ENCODE assay signal across 1 cellular context in genomic region chr17:30477083-30477757, GRCh38.
A peak's percentile ranks its signal among the peaks of the same experiment; 100 is the strongest.
TF ChIP-seq lines count a peak whose summit lies in the region.

TSS of gene GOSR1 (plus strand) at chr17:30477408. CDS start at chr17:30477434, 26 bp downstream.

TF ChIP-seq in HepG2, 621 proteins besides CTCF, POLR2A, EP300 and RAD21 (continued from another document and continues in another):
- TF ChIP-seq ZNF296 (CRISPR knock-in tag; conservative IDR thresholded peaks at IDR 0.05) (no peak), JUNB (CRISPR knock-in tag; IDR thresholded peaks at IDR 0.05; ENCODE audit: borderline replicate concordance) (peak; percentile 84), YEATS4 (CRISPR knock-in tag; IDR thresholded peaks at IDR 0.05; ENCODE audit: borderline replicate concordance) (peak; percentile 87), AFF4 (CRISPR knock-in tag; IDR thresholded peaks at IDR 0.05) (peak; percentile 53; the same call in 1 of the 2 replicates), SAFB2 (CRISPR knock-in tag; IDR thresholded peaks at IDR 0.05; ENCODE audit: borderline replicate concordance, low read depth) (peak; percentile 57; the same call in 1 of the 2 replicates), ZNF589 (CRISPR knock-in tag; conservative IDR thresholded peaks at IDR 0.05) (peak; percentile 88), AGO1 (IDR thresholded peaks at IDR 0.05; ENCODE audit: low read depth, low read length, poor library complexity, severe bottlenecking) (no peak), ARID4A (CRISPR knock-in tag; IDR thresholded peaks at IDR 0.05; ENCODE audit: borderline replicate concordance) (peak; percentile 93), HDAC6 (IDR thresholded peaks at IDR 0.05; ENCODE audit: low read depth, low read length) (no peak), SP1 (IDR thresholded peaks at IDR 0.05) (no peak), SP1 (CRISPR knock-in tag; IDR thresholded peaks at IDR 0.05) (peak; percentile 64), SETDB1 (CRISPR knock-in tag; IDR thresholded peaks at IDR 0.05; ENCODE audit: borderline replicate concordance) (no peak), ZIK1 (CRISPR knock-in tag; IDR thresholded peaks at IDR 0.05; ENCODE audit: borderline replicate concordance, low read depth) (peak; percentile 94), HOXA9 (CRISPR knock-in tag; IDR thresholded peaks at IDR 0.05; ENCODE audit: borderline replicate concordance) (0 out of 2 replicates have a peak, but pooled peaks have one; percentile 78), MTERF4 (CRISPR knock-in tag; IDR thresholded peaks at IDR 0.05) (no peak; the same call in 1 of the 2 replicates), RNF219 (CRISPR knock-in tag; IDR thresholded peaks at IDR 0.05) (no peak), ETV5 (CRISPR knock-in tag; IDR thresholded peaks at IDR 0.05; ENCODE audit: borderline replicate concordance) (peak; percentile 82), HNF1B (CRISPR knock-in tag; IDR thresholded peaks at IDR 0.05) (peak; percentile 86), ATF3 (CRISPR knock-in tag; IDR thresholded peaks at IDR 0.05) (peak; percentile 38; the same call in 1 of the 2 replicates), FIP1L1 (IDR thresholded peaks at IDR 0.05; ENCODE audit: borderline replicate concordance, insufficient read depth, low read depth, low read length) (no peak), ZFP37 (CRISPR knock-in tag; IDR thresholded peaks at IDR 0.05; ENCODE audit: borderline replicate concordance) (0 out of 2 replicates have a peak, but pooled peaks have one; percentile 53), PPARG (CRISPR knock-in tag; conservative IDR thresholded peaks at IDR 0.05) (peak; percentile 78), DPF2 (CRISPR knock-in tag; IDR thresholded peaks at IDR 0.05; ENCODE audit: borderline replicate concordance, low read depth) (no peak), MED13 (CRISPR knock-in tag; IDR thresholded peaks at IDR 0.05) (peak; percentile 64; the same call in 1 of the 2 replicates), NCOA2 (CRISPR knock-in tag; IDR thresholded peaks at IDR 0.05) (peak; percentile 47; the same call in 1 of the 2 replicates)
- TF ChIP-seq, protein P1, sequence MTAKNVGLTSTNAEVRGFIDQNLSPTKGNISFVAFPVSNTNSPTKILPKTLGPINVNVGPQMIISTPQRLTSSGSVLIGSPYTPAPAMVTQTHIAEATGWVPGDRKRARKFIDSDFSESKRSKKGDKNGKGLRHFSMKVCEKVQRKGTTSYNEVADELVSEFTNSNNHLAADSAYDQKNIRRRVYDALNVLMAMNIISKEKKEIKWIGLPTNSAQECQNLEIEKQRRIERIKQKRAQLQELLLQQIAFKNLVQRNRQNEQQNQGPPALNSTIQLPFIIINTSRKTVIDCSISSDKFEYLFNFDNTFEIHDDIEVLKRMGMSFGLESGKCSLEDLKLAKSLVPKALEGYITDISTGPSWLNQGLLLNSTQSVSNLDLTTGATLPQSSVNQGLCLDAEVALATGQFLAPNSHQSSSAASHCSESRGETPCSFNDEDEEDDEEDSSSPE (CRISPR knock-in tag; IDR thresholded peaks at IDR 0.05) = peak; percentile 56
- TF ChIP-seq, protein P2, sequence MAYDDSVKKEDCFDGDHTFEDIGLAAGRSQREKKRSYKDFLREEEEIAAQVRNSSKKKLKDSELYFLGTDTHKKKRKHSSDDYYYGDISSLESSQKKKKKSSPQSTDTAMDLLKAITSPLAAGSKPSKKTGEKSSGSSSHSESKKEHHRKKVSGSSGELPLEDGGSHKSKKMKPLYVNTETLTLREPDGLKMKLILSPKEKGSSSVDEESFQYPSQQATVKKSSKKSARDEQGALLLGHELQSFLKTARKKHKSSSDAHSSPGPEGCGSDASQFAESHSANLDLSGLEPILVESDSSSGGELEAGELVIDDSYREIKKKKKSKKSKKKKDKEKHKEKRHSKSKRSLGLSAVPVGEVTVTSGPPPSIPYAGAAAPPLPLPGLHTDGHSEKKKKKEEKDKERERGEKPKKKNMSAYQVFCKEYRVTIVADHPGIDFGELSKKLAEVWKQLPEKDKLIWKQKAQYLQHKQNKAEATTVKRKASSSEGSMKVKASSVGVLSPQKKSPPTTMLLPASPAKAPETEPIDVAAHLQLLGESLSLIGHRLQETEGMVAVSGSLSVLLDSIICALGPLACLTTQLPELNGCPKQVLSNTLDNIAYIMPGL (CRISPR knock-in tag; IDR thresholded peaks at IDR 0.05; ENCODE audit: borderline replicate concordance in 1 of 2, low read depth in 1 of 2) = peak; percentile 97 to 99
- TF ChIP-seq, protein P3, sequence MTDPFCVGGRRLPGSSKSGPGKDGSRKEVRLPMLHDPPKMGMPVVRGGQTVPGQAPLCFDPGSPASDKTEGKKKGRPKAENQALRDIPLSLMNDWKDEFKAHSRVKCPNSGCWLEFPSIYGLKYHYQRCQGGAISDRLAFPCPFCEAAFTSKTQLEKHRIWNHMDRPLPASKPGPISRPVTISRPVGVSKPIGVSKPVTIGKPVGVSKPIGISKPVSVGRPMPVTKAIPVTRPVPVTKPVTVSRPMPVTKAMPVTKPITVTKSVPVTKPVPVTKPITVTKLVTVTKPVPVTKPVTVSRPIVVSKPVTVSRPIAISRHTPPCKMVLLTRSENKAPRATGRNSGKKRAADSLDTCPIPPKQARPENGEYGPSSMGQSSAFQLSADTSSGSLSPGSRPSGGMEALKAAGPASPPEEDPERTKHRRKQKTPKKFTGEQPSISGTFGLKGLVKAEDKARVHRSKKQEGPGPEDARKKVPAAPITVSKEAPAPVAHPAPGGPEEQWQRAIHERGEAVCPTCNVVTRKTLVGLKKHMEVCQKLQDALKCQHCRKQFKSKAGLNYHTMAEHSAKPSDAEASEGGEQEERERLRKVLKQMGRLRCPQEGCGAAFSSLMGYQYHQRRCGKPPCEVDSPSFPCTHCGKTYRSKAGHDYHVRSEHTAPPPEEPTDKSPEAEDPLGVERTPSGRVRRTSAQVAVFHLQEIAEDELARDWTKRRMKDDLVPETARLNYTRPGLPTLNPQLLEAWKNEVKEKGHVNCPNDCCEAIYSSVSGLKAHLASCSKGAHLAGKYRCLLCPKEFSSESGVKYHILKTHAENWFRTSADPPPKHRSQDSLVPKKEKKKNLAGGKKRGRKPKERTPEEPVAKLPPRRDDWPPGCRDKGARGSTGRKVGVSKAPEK (CRISPR knock-in tag; IDR thresholded peaks at IDR 0.05; ENCODE audit: borderline replicate concordance) = 0 out of 2 replicates have a peak, but pooled peaks have one; percentile 33
- TF ChIP-seq, protein P4, sequence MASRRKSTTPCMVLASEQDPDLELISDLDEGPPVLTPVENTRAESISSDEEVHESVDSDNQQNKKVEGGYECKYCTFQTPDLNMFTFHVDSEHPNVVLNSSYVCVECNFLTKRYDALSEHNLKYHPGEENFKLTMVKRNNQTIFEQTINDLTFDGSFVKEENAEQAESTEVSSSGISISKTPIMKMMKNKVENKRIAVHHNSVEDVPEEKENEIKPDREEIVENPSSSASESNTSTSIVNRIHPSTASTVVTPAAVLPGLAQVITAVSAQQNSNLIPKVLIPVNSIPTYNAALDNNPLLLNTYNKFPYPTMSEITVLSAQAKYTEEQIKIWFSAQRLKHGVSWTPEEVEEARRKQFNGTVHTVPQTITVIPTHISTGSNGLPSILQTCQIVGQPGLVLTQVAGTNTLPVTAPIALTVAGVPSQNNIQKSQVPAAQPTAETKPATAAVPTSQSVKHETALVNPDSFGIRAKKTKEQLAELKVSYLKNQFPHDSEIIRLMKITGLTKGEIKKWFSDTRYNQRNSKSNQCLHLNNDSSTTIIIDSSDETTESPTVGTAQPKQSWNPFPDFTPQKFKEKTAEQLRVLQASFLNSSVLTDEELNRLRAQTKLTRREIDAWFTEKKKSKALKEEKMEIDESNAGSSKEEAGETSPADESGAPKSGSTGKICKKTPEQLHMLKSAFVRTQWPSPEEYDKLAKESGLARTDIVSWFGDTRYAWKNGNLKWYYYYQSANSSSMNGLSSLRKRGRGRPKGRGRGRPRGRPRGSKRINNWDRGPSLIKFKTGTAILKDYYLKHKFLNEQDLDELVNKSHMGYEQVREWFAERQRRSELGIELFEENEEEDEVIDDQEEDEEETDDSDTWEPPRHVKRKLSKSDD (CRISPR knock-in tag; IDR thresholded peaks at IDR 0.05; ENCODE audit: low read depth) = peak; percentile 84; the same call in 1 of the 2 replicates
